In the genomic region with DNA sequence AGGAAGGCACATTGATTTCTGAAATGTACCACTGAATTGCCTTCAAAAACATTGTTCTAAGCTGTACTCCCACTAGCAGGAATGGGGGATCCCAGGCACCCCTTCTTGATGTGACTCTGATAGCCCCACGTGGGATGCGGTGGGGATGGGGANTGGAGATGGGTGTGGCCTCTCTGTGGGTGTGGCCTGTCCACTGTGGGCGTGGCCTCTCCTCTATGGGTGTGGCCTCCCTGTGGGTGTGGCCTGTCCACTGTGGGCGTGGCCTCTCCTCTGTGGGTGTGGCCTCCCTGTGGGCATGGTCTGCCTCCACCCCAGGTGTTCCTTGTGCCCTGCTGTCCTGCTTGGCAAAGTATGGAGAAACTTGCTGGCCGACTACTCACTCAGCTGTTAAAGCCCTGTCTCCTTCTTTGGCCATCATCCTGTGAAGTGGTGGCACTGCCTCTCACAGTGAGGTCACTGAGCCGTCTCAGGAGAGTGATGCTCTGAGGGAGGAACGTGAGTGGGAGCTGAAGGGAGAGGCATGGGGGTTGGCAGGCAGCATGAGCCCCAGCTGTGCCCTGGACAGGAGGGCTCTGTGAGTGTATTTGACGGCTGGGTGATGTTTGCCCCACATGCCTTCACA, we compare ENCODE assay signal across 10 cellular contexts. TPM values are rescaled to one million over a fixed set of nuclear protein-coding genes. Genes with fewer than 3 reads are reported as not detected.
DNase-seq lines count a peak whose midpoint lies in the region; ATAC-seq and TF ChIP-seq lines count a peak whose summit lies in the region.
"Had no signal": no experiment of that assay in that cellular context is flagged by ENCODE, and none has a peak within 500 bp of the region (broad histone marks: within the 10 kb centered on the region; RNA-seq: fewer than 3 reads in every experiment).

No MANE protein-coding gene starts in this region.

- H3K27me3 Mint-ChIP-seq in activated CD4-positive, alpha-beta T cell treated with anti-CD3 and anti-CD28 coated beads, Interleukin-2, amount 10 ng/mL, durations not matched to agents 24 days and 14 days, result peaks cover 8% of the 10 kb centered on the region

- ATAC-seq in left colon, result no peak

- no peaks in the 10 kb centered on the region for H3K9me3 Mint-ChIP-seq in activated CD4-positive, alpha-beta T cell treated with anti-CD3 and anti-CD28 coated beads, Interleukin-2, amount 10 ng/mL, durations not matched to agents 24 days and 14 days

- intact Hi-C loops in activated CD4-positive, alpha-beta T cell treated with anti-CD3 and anti-CD28 coated beads, Interleukin-2, amount 10 ng/mL, durations not matched to agents 24 days and 14 days (cut with micrococcal nuclease), result no loop called here
- intact Hi-C loops in left colon (cut with DNase I, micrococcal nuclease), result no loop called here

- peak; percentile 70 for DNase-seq in activated CD4-positive, alpha-beta T cell treated with anti-CD3 and anti-CD28 coated beads, Interleukin-2, amount 10 ng/mL, durations not matched to agents 24 days and 14 days
- DNase-seq in activated CD4-positive, alpha-beta T cell treated with anti-CD3 and anti-CD28 coated beads, Interleukin-2, amount 50 U/mL, for 4 hours, result no peak
- peak; percentile 23 for DNase-seq in SK-MEL-5 (ENCODE audit: low read depth, low spot score)
- peak; percentile 36 for DNase-seq in epithelial cell of esophagus (ENCODE audit: low read depth)
- peak; percentile 9 for DNase-seq in stimulated activated CD8-positive, alpha-beta memory T cell treated with anti-CD3 and anti-CD28 coated beads, Interleukin-15, amount 100 ng/mL, for 24 hours (ENCODE audit: low read depth)
- no peak for DNase-seq in left colon
- no peak for DNase-seq in effector CD4-positive, alpha-beta T cell
- DNase-seq in NOMO-1 treated with DMSO at 0.1 percent for 48 hours (lab: John Stamatoyannopoulos, UW; ENCODE audit: unreplicated experiment), result no peak
- DNase-seq: NCI-H1436 treated with DMSO at 0.1 percent for 48 hours had no signal

- no peaks in the 10 kb centered on the region for H3K36me3 Mint-ChIP-seq in activated CD4-positive, alpha-beta T cell treated with anti-CD3 and anti-CD28 coated beads, Interleukin-2, amount 10 ng/mL, durations not matched to agents 24 days and 14 days (ENCODE audit: low read depth)

- H3K27ac Mint-ChIP-seq in activated CD4-positive, alpha-beta T cell treated with anti-CD3 and anti-CD28 coated beads, Interleukin-2, amount 10 ng/mL, durations not matched to agents 24 days and 14 days, result no peak overlapping the region
- H3K27ac Mint-ChIP-seq: mesothelial cell of epicardium had no signal

- TF ChIP-seq CTCF in epithelial cell of esophagus (IDR thresholded peaks at IDR 0.05; ENCODE audit: insufficient read depth, low read depth, low read length, missing control alignments), result no peak

- H3K4me3 ChIP-seq in epithelial cell of esophagus (ENCODE audit: low read length), result no peak overlapping the region

- H3K4me1 Mint-ChIP-seq in activated CD4-positive, alpha-beta T cell treated with anti-CD3 and anti-CD28 coated beads, Interleukin-2, amount 10 ng/mL, durations not matched to agents 24 days and 14 days, result no peaks in the 10 kb centered on the region

- in situ Hi-C loops in SK-MEL-5 (cut with HindIII; ENCODE audit: low pct_unique_long_range_greater_than_20kb, low sequenced_read_pairs), result no loop called here

- no peak overlapping the region for H3K4me3 Mint-ChIP-seq in activated CD4-positive, alpha-beta T cell treated with anti-CD3 and anti-CD28 coated beads, Interleukin-2, amount 10 ng/mL, durations not matched to agents 24 days and 14 days
- H3K4me3 Mint-ChIP-seq: mesothelial cell of epicardium had no signal

RNA-seq across cellular contexts. Expression of a gene that starts 6.7 kb away (rescaled TPM):
- total RNA-seq in activated CD4-positive, alpha-beta T cell treated with anti-CD3 and anti-CD28 coated beads, Interleukin-2, amount 10 ng/mL, durations not matched to agents 24 days and 14 days, result 0.40 and 0.47 TPM in 2 replicates
- total RNA-seq in SK-MEL-5 (2014; rRNA removed; shearing (Covaris generic)), result 8.6 and 8.8 TPM in 2 replicates
- polyA plus RNA-seq in SK-MEL-5 (2015; cell fraction: cytosol; rRNA removed), result 16.4 and 20.4 TPM in 2 replicates
- 8.1 and 10.0 TPM in 2 replicates for polyA plus RNA-seq in SK-MEL-5 (2015; cell fraction: nucleus; rRNA removed)
- total RNA-seq in left colon, result 1 to 10 TPM; 2.5 to 2.7 TPM

Comparison
In these comparisons a context has a peak if more than half of its experiments do, and no peak if none do; other contexts are left out.
1. DNase-seq: peak in activated CD4-positive, alpha-beta T cell treated with anti-CD3 and anti-CD28 coated beads, Interleukin-2, amount 10 ng/mL, durations not matched to agents 24 days and 14 days (single experiment), SK-MEL-5 (single experiment), epithelial cell of esophagus (single experiment) and stimulated activated CD8-positive, alpha-beta memory T cell treated with anti-CD3 and anti-CD28 coated beads, Interleukin-15, amount 100 ng/mL, for 24 hours (single experiment); none in activated CD4-positive, alpha-beta T cell treated with anti-CD3 and anti-CD28 coated beads, Interleukin-2, amount 50 U/mL, for 4 hours (0 of 2), left colon (0 of 2), effector CD4-positive, alpha-beta T cell (single experiment) and NOMO-1 treated with DMSO at 0.1 percent for 48 hours (single experiment).